In genomic region chr10:60649485-60650271, GRCh38 we compare ENCODE assay signal across 15 cellular contexts.
DNase-seq lines count a peak whose midpoint lies in the region; ATAC-seq and TF ChIP-seq lines count a peak whose summit lies in the region.
"Had no signal": no experiment of that assay in that cellular context is flagged by ENCODE, and none has a peak within 500 bp of the region (broad histone marks: within the 10 kb centered on the region; RNA-seq: fewer than 3 reads in every experiment).

No MANE protein-coding gene starts in this region.

- H3K4me3 ChIP-seq in endodermal cell (ENCODE audit: low read length) (no peak overlapping the region), SJCRH30 (no peak overlapping the region)
- H3K4me3 ChIP-seq: gastroesophageal sphincter had no signal

- H3K4me1 ChIP-seq in endodermal cell (ENCODE audit: control insufficient read depth, insufficient read depth, low read length) (peaks cover 3% of the 10 kb centered on the region), SJCRH30 (no peaks in the 10 kb centered on the region)
- H3K4me1 ChIP-seq: gastroesophageal sphincter had no signal

- H3K9me3 ChIP-seq in endodermal cell (ENCODE audit: control insufficient read depth, low read length) (no peaks in the 10 kb centered on the region), SJCRH30 (replicated peaks) (no peaks in the 10 kb centered on the region)
- H3K9me3 ChIP-seq: gastroesophageal sphincter had no signal

- no peaks in the 10 kb centered on the region for H3K27me3 ChIP-seq in endodermal cell (ENCODE audit: control insufficient read depth, insufficient read depth, low read length, poor library complexity, severe bottlenecking)
- no peaks in the 10 kb centered on the region for H3K27me3 ChIP-seq in SJCRH30
- H3K27me3 ChIP-seq: gastroesophageal sphincter had no signal

- no peaks in the 10 kb centered on the region for H3K9me3 Mint-ChIP-seq in stimulated activated naive CD8-positive, alpha-beta T cell treated with anti-CD3 and anti-CD28 coated beads, Interleukin-15, amount 100 ng/mL, for 72 hours
- no peaks in the 10 kb centered on the region for H3K9me3 Mint-ChIP-seq in endodermal cell
- no peaks in the 10 kb centered on the region for H3K9me3 Mint-ChIP-seq in activated T-helper 1 cell treated with anti-CD3 and anti-CD28 coated beads, Interleukin-12 subunit alpha, Interleukin-12 subunit beta, Interleukin-2, Interleukin-4 antibody, amounts not matched to agents 30 ng/mL and 10 ng/mL and 1 ng/mL, durations not matched to agents 14 hours and 24 hours and 36 hours
- H3K9me3 Mint-ChIP-seq: activated T-cell treated with anti-CD3 and anti-CD28 coated beads, Interleukin-2, amount 50 U/mL, for 72 hours; neural crest cell had no signal

- intact Hi-C loops in activated T-helper 1 cell treated with anti-CD3 and anti-CD28 coated beads, Interleukin-12 subunit alpha, Interleukin-12 subunit beta, Interleukin-2, Interleukin-4 antibody, amounts not matched to agents 30 ng/mL and 10 ng/mL and 1 ng/mL, durations not matched to agents 14 hours and 24 hours and 36 hours (cut with micrococcal nuclease), result loop anchor here (5.0 to 10.0 kb wide), 2 partner anchors 83 to 415 kb away; no protein-coding TSS in a partner anchor

- no peak overlapping the region for H3K4me3 Mint-ChIP-seq in stimulated activated naive CD8-positive, alpha-beta T cell treated with anti-CD3 and anti-CD28 coated beads, Interleukin-15, amount 100 ng/mL, for 72 hours
- no peak overlapping the region for H3K4me3 Mint-ChIP-seq in endodermal cell
- no peak overlapping the region for H3K4me3 Mint-ChIP-seq in activated T-helper 1 cell treated with anti-CD3 and anti-CD28 coated beads, Interleukin-12 subunit alpha, Interleukin-12 subunit beta, Interleukin-2, Interleukin-4 antibody, amounts not matched to agents 30 ng/mL and 10 ng/mL and 1 ng/mL, durations not matched to agents 14 hours and 24 hours and 36 hours
- H3K4me3 Mint-ChIP-seq: activated T-cell treated with anti-CD3 and anti-CD28 coated beads, Interleukin-2, amount 50 U/mL, for 72 hours; neural crest cell had no signal

- no peak overlapping the region for H3K9ac ChIP-seq in endodermal cell (ENCODE audit: extremely low read depth, low read length, poor library complexity, severe bottlenecking)
- H3K9ac ChIP-seq: KMS-11 had no signal

- no peaks in the 10 kb centered on the region for H3K27me3 Mint-ChIP-seq in stimulated activated naive CD8-positive, alpha-beta T cell treated with anti-CD3 and anti-CD28 coated beads, Interleukin-15, amount 100 ng/mL, for 72 hours
- no peaks in the 10 kb centered on the region for H3K27me3 Mint-ChIP-seq in endodermal cell (ENCODE audit: insufficient read depth)
- no peaks in the 10 kb centered on the region for H3K27me3 Mint-ChIP-seq in activated T-helper 1 cell treated with anti-CD3 and anti-CD28 coated beads, Interleukin-12 subunit alpha, Interleukin-12 subunit beta, Interleukin-2, Interleukin-4 antibody, amounts not matched to agents 30 ng/mL and 10 ng/mL and 1 ng/mL, durations not matched to agents 14 hours and 24 hours and 36 hours (ENCODE audit: insufficient read depth)

- no peak overlapping the region for H3K27ac Mint-ChIP-seq in stimulated activated naive CD8-positive, alpha-beta T cell treated with anti-CD3 and anti-CD28 coated beads, Interleukin-15, amount 100 ng/mL, for 72 hours
- H3K27ac Mint-ChIP-seq in endodermal cell, result peak overlapping the region; percentile 23
- no peak overlapping the region for H3K27ac Mint-ChIP-seq in activated T-helper 1 cell treated with anti-CD3 and anti-CD28 coated beads, Interleukin-12 subunit alpha, Interleukin-12 subunit beta, Interleukin-2, Interleukin-4 antibody, amounts not matched to agents 30 ng/mL and 10 ng/mL and 1 ng/mL, durations not matched to agents 14 hours and 24 hours and 36 hours
- H3K27ac Mint-ChIP-seq: activated T-cell treated with anti-CD3 and anti-CD28 coated beads, Interleukin-2, amount 50 U/mL, for 72 hours had no signal

- H3K36me3 ChIP-seq in endodermal cell (ENCODE audit: control insufficient read depth, insufficient read depth, low read length), result no peaks in the 10 kb centered on the region
- no peaks in the 10 kb centered on the region for H3K36me3 ChIP-seq in SJCRH30
- H3K36me3 ChIP-seq: gastroesophageal sphincter had no signal

- H3K27ac ChIP-seq in endodermal cell (ENCODE audit: low read depth, low read length), result no peak overlapping the region
- no peak overlapping the region for H3K27ac ChIP-seq in SJCRH30
- H3K27ac ChIP-seq: gastroesophageal sphincter, KMS-11 had no signal

- TF ChIP-seq CTCF in endodermal cell (conservative IDR thresholded peaks at IDR 0.05), result no peak

- no peaks in the 10 kb centered on the region for H3K36me3 Mint-ChIP-seq in endodermal cell (ENCODE audit: low read depth)
- no peaks in the 10 kb centered on the region for H3K36me3 Mint-ChIP-seq in activated T-helper 1 cell treated with anti-CD3 and anti-CD28 coated beads, Interleukin-12 subunit alpha, Interleukin-12 subunit beta, Interleukin-2, Interleukin-4 antibody, amounts not matched to agents 30 ng/mL and 10 ng/mL and 1 ng/mL, durations not matched to agents 14 hours and 24 hours and 36 hours (ENCODE audit: low read depth)

- no peak for DNase-seq in stimulated activated naive CD8-positive, alpha-beta T cell treated with anti-CD3 and anti-CD28 coated beads, Interleukin-15, amount 100 ng/mL, for 72 hours
- DNase-seq in stimulated activated naive CD8-positive, alpha-beta T cell treated with anti-CD3 and anti-CD28 coated beads, Interleukin-15, Interleukin-2, amounts not matched to agents 100 U/mL and 50 U/mL, for 24 hours, result no peak
- DNase-seq in NCI-H69 (lab: John Stamatoyannopoulos, UW) (peak; percentile 61), endodermal cell (no peak), SJCRH30 (no peak)
- DNase-seq in activated T-helper 1 cell treated with anti-CD3 and anti-CD28 coated beads, Interleukin-12 subunit alpha, Interleukin-12 subunit beta, Interleukin-2, Interleukin-4 antibody, amounts not matched to agents 30 ng/mL and 10 ng/mL and 1 ng/mL, durations not matched to agents 14 hours and 24 hours and 36 hours (ENCODE audit: low spot score), result no peak
- no peak for DNase-seq in activated CD8-positive, alpha-beta memory T cell treated with anti-CD3 and anti-CD28 coated beads for 24 hours
- DNase-seq: activated T-cell treated with anti-CD3 and anti-CD28 coated beads, Interleukin-2, amount 50 U/mL, for 72 hours; mammary epithelial cell; NCI-H1694 treated with DMSO at 0.1 percent for 48 hours; Right ventricle myocardium superior had no signal

- 67 to 74% methylated on average over 3 of the region's 4 CpGs for WGBS in endodermal cell (ENCODE audit: insufficient coverage in 1 of 2, insufficient read length in 1 of 2), 2 experiments

- ATAC-seq in stimulated activated naive CD8-positive, alpha-beta T cell treated with anti-CD3 and anti-CD28 coated beads, Interleukin-15, amount 100 ng/mL, for 72 hours, result peak; percentile 20
- no peak for ATAC-seq in stimulated activated naive CD8-positive, alpha-beta T cell treated with anti-CD3 and anti-CD28 coated beads, Interleukin-15, Interleukin-2, amounts not matched to agents 100 U/mL and 50 U/mL, for 24 hours
- no peak for ATAC-seq in HG03354 (IDR thresholded peaks at IDR 0.05; ENCODE audit: poor library complexity, severe bottlenecking, unreplicated experiment)
- ATAC-seq: gastroesophageal sphincter had no signal

- no peaks in the 10 kb centered on the region for H3K4me1 Mint-ChIP-seq in stimulated activated naive CD8-positive, alpha-beta T cell treated with anti-CD3 and anti-CD28 coated beads, Interleukin-15, amount 100 ng/mL, for 72 hours
- H3K4me1 Mint-ChIP-seq in endodermal cell, result peaks cover 35% of the 10 kb centered on the region
- H3K4me1 Mint-ChIP-seq in activated T-helper 1 cell treated with anti-CD3 and anti-CD28 coated beads, Interleukin-12 subunit alpha, Interleukin-12 subunit beta, Interleukin-2, Interleukin-4 antibody, amounts not matched to agents 30 ng/mL and 10 ng/mL and 1 ng/mL, durations not matched to agents 14 hours and 24 hours and 36 hours (ENCODE audit: low read depth), result peaks cover 58% of the 10 kb centered on the region
